Comparison of ENCODE assay signal across 7 cellular contexts in the genomic region with DNA sequence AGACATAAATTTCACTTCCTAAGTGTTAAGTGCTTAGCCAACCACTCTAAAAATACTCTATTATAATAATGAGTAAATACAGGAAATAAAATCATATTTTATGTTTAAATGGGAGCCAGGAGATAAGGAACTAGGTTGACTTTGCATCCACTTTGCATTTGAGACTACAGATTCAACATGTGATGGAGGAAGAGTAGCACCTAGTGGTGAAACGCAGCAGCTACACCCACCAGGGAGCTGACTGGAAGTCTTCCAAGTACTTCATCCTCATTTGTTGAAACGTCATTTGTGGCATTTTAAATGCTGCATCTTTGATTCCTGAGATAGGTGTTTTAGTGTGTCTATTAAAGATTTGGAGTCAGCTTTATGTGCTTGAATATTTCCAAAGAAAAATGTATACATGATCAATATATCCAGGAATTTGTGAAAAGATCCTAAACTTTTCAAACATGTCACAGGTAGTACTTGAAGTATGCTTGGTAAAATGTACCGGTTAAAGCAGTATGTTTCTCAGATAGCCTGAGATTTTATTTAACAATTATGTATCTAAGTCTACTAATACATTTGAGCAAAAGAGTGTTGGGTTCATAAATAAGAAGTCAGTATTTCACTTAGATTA. TPM values are rescaled to one million over a fixed set of nuclear protein-coding genes. Genes with fewer than 3 reads are reported as not detected.
DNase-seq lines count a peak whose midpoint lies in the region; ATAC-seq and TF ChIP-seq lines count a peak whose summit lies in the region.

No MANE protein-coding gene starts in this region.

- intact Hi-C loops in ascending aorta (cut with DNase I) (loop anchor here (2.0 to 10.0 kb wide), 4 partner anchors 81 to 1209 kb away; no protein-coding TSS in a partner anchor), right cardiac atrium (cut with DNase I) (loop anchor here in 3 of 4 donors (5.0 to 10.0 kb wide), 6 partner anchors 236 to 1219 kb away; no protein-coding TSS in a partner anchor), spleen (cut with DNase I; ENCODE audit: low total_unique reads) (loop anchor here (5.0 to 10.0 kb wide), 2 partner anchors 239 to 1026 kb away; no protein-coding TSS in a partner anchor)

- DNase-seq in NCI-H1436 (lab: John Stamatoyannopoulos, UW) (peak; percentile 49), T-helper 17 cell (peak; percentile 27 to 52 (median 40)), ascending aorta (ENCODE audit: low spot score in 2 of 2) (peak in 1 of 2 donors; percentile 85), right cardiac atrium (peak; percentile 33 to 74 (median 56)), spleen (peak; percentile 83)

- peak; percentile 88 for ATAC-seq in GM18505 (IDR thresholded peaks at IDR 0.05; ENCODE audit: unreplicated experiment)
- ATAC-seq in HG02798 (IDR thresholded peaks at IDR 0.05; ENCODE audit: poor library complexity, unreplicated experiment) = peak; percentile 97
- ATAC-seq in T-helper 17 cell = peak; percentile 89
- peak; percentile 83 to 84 for ATAC-seq in right cardiac atrium

- WGBS in right cardiac atrium = 22% methylated on average over 3 of the region's 3 CpGs
- WGBS in spleen, 5 donors = 24 to 29% (median 27%) methylated on average over 3 of the region's 3 CpGs

- no peak overlapping the region for H3K27ac Mint-ChIP-seq in T-helper 17 cell

- H3K36me3 Mint-ChIP-seq in T-helper 17 cell (ENCODE audit: low read depth) = no peaks in the 10 kb centered on the region

- peaks cover 2% of the 10 kb centered on the region for H3K4me1 Mint-ChIP-seq in T-helper 17 cell

- peaks cover 37% of the 10 kb centered on the region for H3K27me3 Mint-ChIP-seq in T-helper 17 cell

- TF ChIP-seq CTCF in ascending aorta (IDR thresholded peaks at IDR 0.05) (peak; percentile 87 to 99 (median 96)), spleen (IDR thresholded peaks at IDR 0.05 in 8 of 11, conservative IDR thresholded peaks at IDR 0.05 in 3 of 11) (peak; percentile 91 to 98 (median 95))

- H3K4me3 ChIP-seq in ascending aorta (no peak overlapping the region), right cardiac atrium (ENCODE audit: low read length) (no peak overlapping the region), spleen (no peak overlapping the region)

- no peak overlapping the region for H3K27ac ChIP-seq in ascending aorta
- H3K27ac ChIP-seq in right cardiac atrium (ENCODE audit: low read length) = no peak overlapping the region
- H3K27ac ChIP-seq in spleen = no peak overlapping the region

- H3K27me3 ChIP-seq in ascending aorta (no peaks in the 10 kb centered on the region), right cardiac atrium (ENCODE audit: control insufficient read depth, insufficient read depth) (no peaks in the 10 kb centered on the region), spleen (replicated peaks in 1 of 7) (peaks cover 0 to 9% (median 0%) of the 10 kb centered on the region in 7 donors)

- H3K4me3 Mint-ChIP-seq in T-helper 17 cell = no peak overlapping the region

- TF ChIP-seq POLR2A in GM18505 (IDR thresholded peaks at IDR 0.05; ENCODE audit: borderline replicate concordance, extremely low read depth, insufficient read depth, insufficient read length) (no peak), spleen (IDR thresholded peaks at IDR 0.05) (no peak)

- H3K4me1 ChIP-seq in ascending aorta = no peaks in the 10 kb centered on the region
- no peaks in the 10 kb centered on the region for H3K4me1 ChIP-seq in right cardiac atrium (ENCODE audit: control insufficient read depth, insufficient read depth, low read length)
- peaks cover 0 to 8% (median 2%) of the 10 kb centered on the region in 6 donors for H3K4me1 ChIP-seq in spleen

- H3K36me3 ChIP-seq in ascending aorta (no peaks in the 10 kb centered on the region), spleen (no peaks in the 10 kb centered on the region)

- H3K9me3 ChIP-seq in T-helper 17 cell (ENCODE audit: control insufficient read depth, low read length, poor library complexity, severe bottlenecking) = no peaks in the 10 kb centered on the region
- H3K9me3 ChIP-seq in ascending aorta = peaks cover 0 to 5% of the 10 kb centered on the region in 2 donors
- no peaks in the 10 kb centered on the region for H3K9me3 ChIP-seq in right cardiac atrium (ENCODE audit: control insufficient read depth, low read length)
- H3K9me3 ChIP-seq in spleen = peaks cover 0 to 14% (median 10%) of the 10 kb centered on the region in 8 donors

RNA-seq across cellular contexts. Expression of a gene that starts 17.4 kb away (rescaled TPM):
- total RNA-seq in T-helper 17 cell = 1 to 10 TPM; 3.8 to 4.6 TPM
- total RNA-seq in ascending aorta = 120 TPM
- total RNA-seq in right cardiac atrium = 10 to 100 TPM; 37.1 to 57.8 (median 42.0) TPM
- 15.6 TPM for polyA plus RNA-seq in right cardiac atrium
- total RNA-seq in spleen = 100 to 1,000 TPM in 3 of 7 donors, 10 to 100 TPM in 4; 52.8 to 164 (median 89.1) TPM
- 10 to 100 TPM; 13.4 to 29.4 (median 22.0) TPM for polyA plus RNA-seq in spleen

RNA-seq across cellular contexts. Expression of a gene that starts 44.7 kb away (rescaled TPM):
- total RNA-seq in T-helper 17 cell (not detected), ascending aorta (not detected), right cardiac atrium (not detected), spleen (under 1 TPM in 3 of 7 donors, not detected in 4; 0.13 to 0.33 (median 0.17) TPM)
- polyA plus RNA-seq in right cardiac atrium (not detected), spleen (under 1 TPM in 1 of 3 donors, not detected in 2; 0.10 TPM)

Comparison
In these comparisons a context has a peak if more than half of its experiments do, and no peak if none do; other contexts are left out.
1. RNA of a gene that starts 17.4 kb away (total RNA-seq): 120 TPM in ascending aorta (single experiment), 52.8 to 164 TPM in spleen and 37.1 to 57.8 TPM in right cardiac atrium; 3.8 to 4.6 TPM in T-helper 17 cell; every median in the first group is over 4 times any median in the second.
2. Peak in every context shown above with its lines, with median percentiles within 50 percentile points of each other: ATAC-seq.